1 cellular context compared by ENCODE assay signal in genomic region chr17:36847293-36847645, GRCh38.
TF ChIP-seq lines count a peak whose summit lies in the region.

No MANE protein-coding gene starts in this region.

TF ChIP-seq in IMR-90, 13 proteins besides CTCF, POLR2A, EP300 and RAD21 (continued from another document):
- no peak for TF ChIP-seq NFE2L2 (IDR thresholded peaks at IDR 0.05; ENCODE audit: low read depth, low read length)
